1 cellular context compared by ENCODE assay signal in the genomic region with DNA sequence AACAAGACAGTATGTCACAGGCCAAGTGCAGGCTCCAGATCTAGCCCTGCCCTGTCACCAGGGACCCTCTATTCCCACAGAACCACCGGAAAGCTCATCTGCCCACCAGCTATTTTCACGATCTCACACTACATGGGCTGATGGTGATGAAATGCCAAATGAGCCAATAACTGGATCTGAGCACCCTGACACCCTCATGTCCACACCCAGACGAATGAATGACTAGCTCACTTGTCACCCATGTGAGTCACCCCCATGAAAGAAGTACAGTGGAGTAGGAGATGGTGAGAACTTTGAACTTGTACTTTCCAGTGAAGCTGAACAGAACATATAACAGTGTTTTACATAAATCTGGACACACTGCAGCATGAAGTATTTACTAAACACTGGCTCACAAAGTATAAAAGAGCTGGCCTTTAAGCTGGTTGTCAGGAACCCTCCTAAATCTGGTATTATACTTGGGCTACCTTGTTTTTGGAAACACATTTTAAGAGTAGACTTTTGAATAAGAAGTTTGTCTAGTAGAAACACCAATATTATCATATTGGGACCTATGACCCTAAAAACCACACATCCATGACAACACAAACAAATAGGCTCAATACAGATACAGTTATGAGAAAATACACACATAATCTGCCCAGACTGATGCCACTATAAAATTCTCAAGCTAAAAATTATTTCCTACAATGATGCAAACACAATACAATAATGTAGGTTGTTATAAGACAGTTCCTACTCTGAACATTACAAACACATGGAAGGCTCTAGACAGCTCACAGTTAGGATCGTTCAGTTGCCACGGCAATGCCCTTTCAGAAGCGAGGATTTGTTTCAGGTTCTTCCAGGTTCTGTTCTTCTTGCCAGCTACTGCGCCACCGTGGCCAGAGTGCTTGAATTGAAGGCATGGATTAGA.
TF ChIP-seq lines count a peak whose summit lies in the region.

No MANE protein-coding gene starts in this region.

TF ChIP-seq in WTC11, 78 proteins besides CTCF, POLR2A, EP300 and RAD21 (continued from another document):
- TF ChIP-seq MXD4 (CRISPR knock-in tag; IDR thresholded peaks at IDR 0.05; ENCODE audit: borderline replicate concordance) (no peak), TP53 (CRISPR knock-in tag; IDR thresholded peaks at IDR 0.05) (no peak), SOX15 (CRISPR knock-in tag; IDR thresholded peaks at IDR 0.05) (no peak)
